ENCODE assay signal across 16 cellular contexts in genomic region chr12:123200414-123200813, GRCh38. TPM values are rescaled to one million over a fixed set of nuclear protein-coding genes. Genes with fewer than 3 reads are reported as not detected.
DNase-seq lines count a peak whose midpoint lies in the region; ATAC-seq lines count a peak whose summit lies in the region.
"Had no signal": no experiment of that assay in that cellular context is flagged by ENCODE, and none has a peak within 500 bp of the region (broad histone marks: within the 10 kb centered on the region; RNA-seq: fewer than 3 reads in every experiment).

No MANE protein-coding gene starts in this region.

- POLR2A ChIA-PET in activated CD4-positive, alpha-beta memory T cell treated with anti-CD3 and anti-CD28 coated beads for 36 hours (lab: Charles Lee): interaction anchor here (0.6 to 1.0 kb wide), 3 partner anchors 47 to 441 kb away, joined by 3 to 4 read pairs (median 3); no protein-coding TSS in a partner anchor

- H3K27me3 Mint-ChIP-seq in activated naive CD4-positive, alpha-beta T cell treated with anti-CD3 and anti-CD28 coated beads for 36 hours (ENCODE audit: low read depth): no peaks in the 10 kb centered on the region
- no peaks in the 10 kb centered on the region for H3K27me3 Mint-ChIP-seq in activated CD4-positive, alpha-beta memory T cell treated with anti-CD3 and anti-CD28 coated beads for 36 hours
- no peaks in the 10 kb centered on the region for H3K27me3 Mint-ChIP-seq in activated naive CD8-positive, alpha-beta T cell treated with anti-CD3 and anti-CD28 coated beads, Interleukin-2, amount 50 U/mL, for 24 hours
- no peaks in the 10 kb centered on the region for H3K27me3 Mint-ChIP-seq in stimulated activated naive B cell treated with anti-CD40 and anti-IgM and Interleukin-4, amounts not matched to agents 10 μg/mL and 1 μg/mL and 100 μg/mL, for 72 hours

- ATAC-seq in activated naive CD8-positive, alpha-beta T cell treated with anti-CD3 and anti-CD28 coated beads, Interleukin-2, amount 50 U/mL, for 24 hours: peak; percentile 46
- ATAC-seq in stimulated activated naive B cell treated with anti-CD40 and anti-IgM and Interleukin-4, amounts not matched to agents 10 μg/mL and 1 μg/mL and 100 μg/mL, for 72 hours (replicated peaks): no peak
- ATAC-seq in HG03521 (IDR thresholded peaks at IDR 0.05; ENCODE audit: unreplicated experiment): no peak
- ATAC-seq: gastroesophageal sphincter, HCT116, HepG2 had no signal

- no peak overlapping the region for H3K4me3 Mint-ChIP-seq in activated naive CD4-positive, alpha-beta T cell treated with anti-CD3 and anti-CD28 coated beads for 36 hours
- no peak overlapping the region for H3K4me3 Mint-ChIP-seq in activated CD4-positive, alpha-beta memory T cell treated with anti-CD3 and anti-CD28 coated beads for 36 hours
- H3K4me3 Mint-ChIP-seq in activated naive CD8-positive, alpha-beta T cell treated with anti-CD3 and anti-CD28 coated beads, Interleukin-2, amount 50 U/mL, for 24 hours: no peak overlapping the region
- no peak overlapping the region for H3K4me3 Mint-ChIP-seq in stimulated activated naive B cell treated with anti-CD40 and anti-IgM and Interleukin-4, amounts not matched to agents 10 μg/mL and 1 μg/mL and 100 μg/mL, for 72 hours
- H3K4me3 Mint-ChIP-seq: CD14-positive monocyte had no signal

- peaks cover 3% of the 10 kb centered on the region for H3K9me3 Mint-ChIP-seq in activated naive CD4-positive, alpha-beta T cell treated with anti-CD3 and anti-CD28 coated beads for 36 hours
- peaks cover 3% of the 10 kb centered on the region for H3K9me3 Mint-ChIP-seq in activated CD4-positive, alpha-beta memory T cell treated with anti-CD3 and anti-CD28 coated beads for 36 hours
- no peaks in the 10 kb centered on the region for H3K9me3 Mint-ChIP-seq in activated naive CD8-positive, alpha-beta T cell treated with anti-CD3 and anti-CD28 coated beads, Interleukin-2, amount 50 U/mL, for 24 hours
- no peaks in the 10 kb centered on the region for H3K9me3 Mint-ChIP-seq in stimulated activated naive B cell treated with anti-CD40 and anti-IgM and Interleukin-4, amounts not matched to agents 10 μg/mL and 1 μg/mL and 100 μg/mL, for 72 hours
- H3K9me3 Mint-ChIP-seq: CD14-positive monocyte had no signal

- H3K4me1 Mint-ChIP-seq in activated naive CD4-positive, alpha-beta T cell treated with anti-CD3 and anti-CD28 coated beads for 36 hours (ENCODE audit: low read depth): peaks cover 19% of the 10 kb centered on the region
- peaks cover 17% of the 10 kb centered on the region for H3K4me1 Mint-ChIP-seq in activated CD4-positive, alpha-beta memory T cell treated with anti-CD3 and anti-CD28 coated beads for 36 hours (ENCODE audit: low read depth)
- peaks cover 13% of the 10 kb centered on the region for H3K4me1 Mint-ChIP-seq in activated naive CD8-positive, alpha-beta T cell treated with anti-CD3 and anti-CD28 coated beads, Interleukin-2, amount 50 U/mL, for 24 hours
- H3K4me1 Mint-ChIP-seq in stimulated activated naive B cell treated with anti-CD40 and anti-IgM and Interleukin-4, amounts not matched to agents 10 μg/mL and 1 μg/mL and 100 μg/mL, for 72 hours: no peaks in the 10 kb centered on the region
- H3K4me1 Mint-ChIP-seq: CD14-positive monocyte had no signal

- DNase-seq in activated naive CD4-positive, alpha-beta T cell treated with anti-CD3 and anti-CD28 coated beads for 36 hours: peak; percentile 48
- no peak for DNase-seq in activated naive CD4-positive, alpha-beta T cell (lab: John Stamatoyannopoulos, UW)
- peak; percentile 34 for DNase-seq in activated CD4-positive, alpha-beta memory T cell treated with anti-CD3 and anti-CD28 coated beads for 36 hours
- no peak for DNase-seq in activated naive CD8-positive, alpha-beta T cell treated with anti-CD3 and anti-CD28 coated beads, Interleukin-2, amount 50 U/mL, for 24 hours
- no peak for DNase-seq in stimulated activated naive B cell treated with anti-CD40 and anti-IgM and Interleukin-4, amounts not matched to agents 10 μg/mL and 1 μg/mL and 100 μg/mL, for 72 hours
- DNase-seq in cerebellar cortex (ENCODE audit: low spot score): no peak
- no peak for DNase-seq in dermis blood vessel endothelial cell
- DNase-seq: DMS79 treated with DMSO at 0.1 percent for 48 hours, NCI-H1105 treated with DMSO at 0.1 percent for 48 hours, NCI-H2081 treated with DMSO at 0.1 percent for 48 hours, NCI-H524 treated with DMSO at 0.1 percent for 48 hours had no signal

- CTCF ChIA-PET in activated naive CD4-positive, alpha-beta T cell treated with anti-CD3 and anti-CD28 coated beads for 36 hours (lab: Charles Lee): interaction anchor here (1.3 to 1.5 kb wide), 2 partner anchors 37 to 165 kb away, joined by 4 read pairs; partner anchors contain the start of gene SBNO1
- CTCF ChIA-PET in activated CD4-positive, alpha-beta memory T cell treated with anti-CD3 and anti-CD28 coated beads for 36 hours (lab: Charles Lee): interaction anchor here (1.0 kb wide), 1 partner anchor 38 kb away, joined by 3 read pairs; no protein-coding TSS in a partner anchor

- intact Hi-C loops in activated naive CD4-positive, alpha-beta T cell treated with anti-CD3 and anti-CD28 coated beads for 36 hours (cut with micrococcal nuclease): loop anchor here (2.0 kb wide), 1 partner anchor 32 kb away; the partner anchor contains the start of genes MPHOSPH9 and MTRFR
- intact Hi-C loops in activated CD4-positive, alpha-beta memory T cell treated with anti-CD3 and anti-CD28 coated beads for 36 hours (cut with micrococcal nuclease): loop anchor here (1.0 to 2.0 kb wide), 2 partner anchors 23 to 32 kb away; no protein-coding TSS in a partner anchor

- peak overlapping the region; percentile 79 for H3K27ac Mint-ChIP-seq in activated naive CD4-positive, alpha-beta T cell treated with anti-CD3 and anti-CD28 coated beads for 36 hours
- peak overlapping the region; percentile 53 for H3K27ac Mint-ChIP-seq in activated CD4-positive, alpha-beta memory T cell treated with anti-CD3 and anti-CD28 coated beads for 36 hours
- peak overlapping the region; percentile 57 for H3K27ac Mint-ChIP-seq in activated naive CD8-positive, alpha-beta T cell treated with anti-CD3 and anti-CD28 coated beads, Interleukin-2, amount 50 U/mL, for 24 hours
- peak overlapping the region; percentile 26 for H3K27ac Mint-ChIP-seq in stimulated activated naive B cell treated with anti-CD40 and anti-IgM and Interleukin-4, amounts not matched to agents 10 μg/mL and 1 μg/mL and 100 μg/mL, for 72 hours

- peaks cover 35% of the 10 kb centered on the region for H3K36me3 Mint-ChIP-seq in activated naive CD4-positive, alpha-beta T cell treated with anti-CD3 and anti-CD28 coated beads for 36 hours (ENCODE audit: low read depth)
- peaks cover 37% of the 10 kb centered on the region for H3K36me3 Mint-ChIP-seq in activated CD4-positive, alpha-beta memory T cell treated with anti-CD3 and anti-CD28 coated beads for 36 hours
- peaks cover 49% of the 10 kb centered on the region for H3K36me3 Mint-ChIP-seq in activated naive CD8-positive, alpha-beta T cell treated with anti-CD3 and anti-CD28 coated beads, Interleukin-2, amount 50 U/mL, for 24 hours (ENCODE audit: low read depth)
- peaks cover 25 to 39% of the 10 kb centered on the region in 2 donors for H3K36me3 Mint-ChIP-seq in stimulated activated naive B cell treated with anti-CD40 and anti-IgM and Interleukin-4, amounts not matched to agents 10 μg/mL and 1 μg/mL and 100 μg/mL, for 72 hours

RNA-seq across cellular contexts. Expression of gene MPHOSPH9, which starts 32.5 kb away (rescaled TPM):
- total RNA-seq in activated naive CD4-positive, alpha-beta T cell treated with anti-CD3 and anti-CD28 coated beads for 36 hours: 100 to 1,000 TPM; 111 to 114 TPM
- 10 to 100 TPM; 88.8 to 97.6 TPM for total RNA-seq in activated CD4-positive, alpha-beta memory T cell treated with anti-CD3 and anti-CD28 coated beads for 36 hours
- total RNA-seq in dermis blood vessel endothelial cell: 43.2 and 63.0 TPM in 2 replicates

RNA-seq across cellular contexts. Expression of gene MTRFR, which starts 32.8 kb away (rescaled TPM):
- total RNA-seq in activated naive CD4-positive, alpha-beta T cell treated with anti-CD3 and anti-CD28 coated beads for 36 hours: 10 to 100 TPM; 27.7 to 27.8 TPM
- total RNA-seq in activated CD4-positive, alpha-beta memory T cell treated with anti-CD3 and anti-CD28 coated beads for 36 hours: 10 to 100 TPM; 28.4 to 28.8 TPM
- 7.4 and 10.2 TPM in 2 replicates for total RNA-seq in dermis blood vessel endothelial cell

RNA-seq across cellular contexts. Expression of gene PITPNM2, which starts 49.5 kb away (rescaled TPM):
- 10 to 100 TPM; 15.4 TPM for total RNA-seq in activated naive CD4-positive, alpha-beta T cell treated with anti-CD3 and anti-CD28 coated beads for 36 hours
- 1 to 10 TPM; 5.9 to 6.5 TPM for total RNA-seq in activated CD4-positive, alpha-beta memory T cell treated with anti-CD3 and anti-CD28 coated beads for 36 hours
- 8.8 and 12.1 TPM in 2 replicates for total RNA-seq in dermis blood vessel endothelial cell

Comparison
In these comparisons a context has a peak if more than half of its experiments do, and no peak if none do; other contexts are left out.
1. DNase-seq: peak in activated naive CD4-positive, alpha-beta T cell treated with anti-CD3 and anti-CD28 coated beads for 36 hours (single experiment) and activated CD4-positive, alpha-beta memory T cell treated with anti-CD3 and anti-CD28 coated beads for 36 hours (single experiment); none in activated naive CD4-positive, alpha-beta T cell (0 of 4), activated naive CD8-positive, alpha-beta T cell treated with anti-CD3 and anti-CD28 coated beads, Interleukin-2, amount 50 U/mL, for 24 hours (single experiment), stimulated activated naive B cell treated with anti-CD40 and anti-IgM and Interleukin-4, amounts not matched to agents 10 μg/mL and 1 μg/mL and 100 μg/mL, for 72 hours (single experiment), cerebellar cortex (single experiment) and dermis blood vessel endothelial cell (single experiment).
2. H3K27ac Mint-ChIP-seq: peak in every context shown above with its lines; median percentile 79 in activated naive CD4-positive, alpha-beta T cell treated with anti-CD3 and anti-CD28 coated beads for 36 hours; 57 in activated naive CD8-positive, alpha-beta T cell treated with anti-CD3 and anti-CD28 coated beads, Interleukin-2, amount 50 U/mL, for 24 hours; 53 in activated CD4-positive, alpha-beta memory T cell treated with anti-CD3 and anti-CD28 coated beads for 36 hours; 26 in stimulated activated naive B cell treated with anti-CD40 and anti-IgM and Interleukin-4, amounts not matched to agents 10 μg/mL and 1 μg/mL and 100 μg/mL, for 72 hours.